ENCODE assay signal across 9 cellular contexts in genomic region chr4:73676881-73677323, GRCh38. TPM values are rescaled to one million over a fixed set of nuclear protein-coding genes. Genes with fewer than 3 reads are reported as not detected.
DNase-seq lines count a peak whose midpoint lies in the region; ATAC-seq and TF ChIP-seq lines count a peak whose summit lies in the region.
"Had no signal": no experiment of that assay in that cellular context is flagged by ENCODE, and none has a peak within 500 bp of the region (broad histone marks: within the 10 kb centered on the region; RNA-seq: fewer than 3 reads in every experiment).

No MANE protein-coding gene starts in this region.

- H3K4me3 ChIP-seq in GM23248: no peak overlapping the region
- no peak overlapping the region for H3K4me3 ChIP-seq in esophagus squamous epithelium

- in situ Hi-C loops in GM23248 (cut with MboI): no loop called here

- no peak overlapping the region for H3K9ac ChIP-seq in GM23248

- TF ChIP-seq POLR2A in esophagus squamous epithelium (IDR thresholded peaks at IDR 0.05): no peak

- no peaks in the 10 kb centered on the region for H3K79me2 ChIP-seq in GM23248 (ENCODE audit: insufficient read depth)

- H3K27ac Mint-ChIP-seq in activated CD8-positive, alpha-beta T cell treated with anti-CD3 and anti-CD28 coated beads, Interleukin-2, amount 10 ng/mL, durations not matched to agents 7 days and 5 days: no peak overlapping the region

- H3K27ac ChIP-seq in GM23248 (no peak overlapping the region), esophagus squamous epithelium (peak overlapping the region; percentile 58 to 81 (median 70))

- H4K20me1 ChIP-seq in GM23248 (ENCODE audit: insufficient read depth): no peaks in the 10 kb centered on the region

- H3K9me2 ChIP-seq in GM23248 (ENCODE audit: insufficient read depth): no peaks in the 10 kb centered on the region

- H3K4me2 ChIP-seq in GM23248 (ENCODE audit: unreplicated experiment): no peak overlapping the region

- no peaks in the 10 kb centered on the region for H3K9me3 ChIP-seq in GM23248 (ENCODE audit: low read depth)
- H3K9me3 ChIP-seq in esophagus squamous epithelium: no peaks in the 10 kb centered on the region

- no peak for ATAC-seq in activated CD8-positive, alpha-beta T cell treated with anti-CD3 and anti-CD28 coated beads, Interleukin-2, amount 10 ng/mL, durations not matched to agents 7 days and 5 days

- no peaks in the 10 kb centered on the region for H3K36me3 Mint-ChIP-seq in activated CD8-positive, alpha-beta T cell treated with anti-CD3 and anti-CD28 coated beads, Interleukin-2, amount 10 ng/mL, durations not matched to agents 7 days and 5 days (ENCODE audit: low read depth)

- whole genome bisulfite sequencing in GM23248 (ENCODE audit: low coverage in 1 of 2, low lambda C conversion rate in 2 of 2, missing lambda C conversion rate in 2 of 2), 2 experiments: 55 to 60% methylated on average over 5 of the region's 5 CpGs
- WGBS in esophagus squamous epithelium, 2 donors: 25 to 28% methylated on average over 5 of the region's 5 CpGs

- POLR2A ChIA-PET in activated CD8-positive, alpha-beta T cell treated with anti-CD3 and anti-CD28 coated beads, Interleukin-2, amount 10 ng/mL, durations not matched to agents 7 days and 5 days (lab: Charles Lee): no interaction called here

- H3F3A ChIP-seq in GM23248 (ENCODE audit: insufficient read depth): peaks cover 15% of the 10 kb centered on the region; the same call in 1 of the 2 replicates

- H3K4me1 ChIP-seq in GM23248 (ENCODE audit: insufficient read depth) (peaks cover 18% of the 10 kb centered on the region), esophagus squamous epithelium (peaks cover 14 to 70% (median 47%) of the 10 kb centered on the region in 3 donors)

- intact Hi-C loops in esophagus squamous epithelium (cut with DNase I): loop anchor here (10.0 kb wide), 1 partner anchor 188 kb away; the partner anchor contains the start of gene CXCL1

- H3K4me3 Mint-ChIP-seq in activated CD8-positive, alpha-beta T cell treated with anti-CD3 and anti-CD28 coated beads, Interleukin-2, amount 10 ng/mL, durations not matched to agents 7 days and 5 days: no peak overlapping the region

- H3K4me1 Mint-ChIP-seq in activated CD8-positive, alpha-beta T cell treated with anti-CD3 and anti-CD28 coated beads, Interleukin-2, amount 10 ng/mL, durations not matched to agents 7 days and 5 days (ENCODE audit: low read depth): no peaks in the 10 kb centered on the region

- no peaks in the 10 kb centered on the region for H3K27me3 ChIP-seq in GM23248 (replicated peaks; ENCODE audit: insufficient read depth)
- H3K27me3 ChIP-seq in esophagus squamous epithelium: no peaks in the 10 kb centered on the region

- TF ChIP-seq CTCF in esophagus squamous epithelium (IDR thresholded peaks at IDR 0.05): no peak

- DNase-seq in DMS53 treated with DMSO at 0.1 percent for 48 hours (lab: John Stamatoyannopoulos, UW; ENCODE audit: unreplicated experiment) (peak; percentile 97), GM23248 (peak; percentile 27), NCI-H2029 treated with DMSO at 0.1 percent for 48 hours (lab: John Stamatoyannopoulos, UW) (peak; percentile 33), esophagus squamous epithelium (lab: John Stamatoyannopoulos, UW) (no peak), middle frontal gyrus (ENCODE audit: extremely low spot score, low spot score) (no peak)
- DNase-seq in activated CD4-positive, alpha-beta T cell treated with anti-CD3 and anti-CD28 coated beads, Interleukin-2, amount 50 U/mL, for 48 hours: no peak
- DNase-seq in activated CD8-positive, alpha-beta memory T cell treated with anti-CD3 and anti-CD28 coated beads, Interleukin-2, amount 50 U/mL, for 4 hours: no peak
- no peak for DNase-seq in activated CD8-positive, alpha-beta T cell treated with anti-CD3 and anti-CD28 coated beads, Interleukin-2, amount 10 ng/mL, durations not matched to agents 7 days and 5 days
- DNase-seq: NK-92 treated with Interleukin-12 subunit alpha and Interleukin-12 subunit beta, amount 100 ng/mL, for 24 hours had no signal

- no peak overlapping the region for H2AFZ ChIP-seq in GM23248

- H3K9me3 Mint-ChIP-seq in activated CD8-positive, alpha-beta T cell treated with anti-CD3 and anti-CD28 coated beads, Interleukin-2, amount 10 ng/mL, durations not matched to agents 7 days and 5 days (ENCODE audit: insufficient read depth): no peaks in the 10 kb centered on the region

- H3K27me3 Mint-ChIP-seq in activated CD8-positive, alpha-beta T cell treated with anti-CD3 and anti-CD28 coated beads, Interleukin-2, amount 10 ng/mL, durations not matched to agents 7 days and 5 days (ENCODE audit: low read depth): no peaks in the 10 kb centered on the region

- CTCF ChIA-PET in activated CD8-positive, alpha-beta T cell treated with anti-CD3 and anti-CD28 coated beads, Interleukin-2, amount 10 ng/mL, durations not matched to agents 7 days and 5 days (lab: Charles Lee): interaction anchor here (1.3 kb wide), 1 partner anchor 458 kb away, joined by 4 read pairs; no protein-coding TSS in a partner anchor

- H3K36me3 ChIP-seq in GM23248 (ENCODE audit: low read depth) (no peaks in the 10 kb centered on the region), esophagus squamous epithelium (no peaks in the 10 kb centered on the region)

RNA-seq across cellular contexts. Expression of gene RASSF6, which starts 56.7 kb away (rescaled TPM):
- not detected in 2 replicates for total RNA-seq in GM23248 (2014; rRNA removed; shearing (Covaris generic))
- polyA plus RNA-seq in GM23248 (2016; fragmentation: Nextera tagmentation; extraction: Ambion mirVana): not detected in 2 replicates
- total RNA-seq in esophagus squamous epithelium: 1 to 10 TPM; 2.6 to 6.7 (median 4.3) TPM
- not detected for total RNA-seq in activated CD8-positive, alpha-beta T cell treated with anti-CD3 and anti-CD28 coated beads, Interleukin-2, amount 10 ng/mL, durations not matched to agents 7 days and 5 days

Comparison
In these comparisons a context has a peak if more than half of its experiments do, and no peak if none do; other contexts are left out.
1. DNase-seq: peak in DMS53 treated with DMSO at 0.1 percent for 48 hours (single experiment), GM23248 (single experiment) and NCI-H2029 treated with DMSO at 0.1 percent for 48 hours (single experiment); none in esophagus squamous epithelium (single experiment), activated CD4-positive, alpha-beta T cell treated with anti-CD3 and anti-CD28 coated beads, Interleukin-2, amount 50 U/mL, for 48 hours (0 of 2), middle frontal gyrus (single experiment), activated CD8-positive, alpha-beta memory T cell treated with anti-CD3 and anti-CD28 coated beads, Interleukin-2, amount 50 U/mL, for 4 hours (single experiment) and activated CD8-positive, alpha-beta T cell treated with anti-CD3 and anti-CD28 coated beads, Interleukin-2, amount 10 ng/mL, durations not matched to agents 7 days and 5 days (single experiment).